Comparison of ENCODE assay signal across 8 cellular contexts in genomic region chr17:4950075-4950756, GRCh38. TPM values are rescaled to one million over a fixed set of nuclear protein-coding genes. Genes with fewer than 3 reads are reported as not detected.
DNase-seq lines count a peak whose midpoint lies in the region; ATAC-seq, FAIRE-seq and TF ChIP-seq lines count a peak whose summit lies in the region.

No MANE protein-coding gene starts in this region.

- peaks cover 16% of the 10 kb centered on the region for H4K20me1 ChIP-seq in OCI-LY3 (ENCODE audit: insufficient read depth, low read length)
- peaks cover 5% of the 10 kb centered on the region; the same call in 1 of the 2 replicates for H4K20me1 ChIP-seq in GM12878 (ENCODE audit: control insufficient read depth, insufficient read depth)
- H4K20me1 ChIP-seq in keratinocyte (ENCODE audit: control insufficient read depth, extremely low read depth, insufficient read depth, low read length): peaks cover 11% of the 10 kb centered on the region

- dilution Hi-C loops in keratinocyte (cut with MboI; ENCODE audit: extremely low pct_ligation_motif_present, low sequenced_read_pairs): no loop called here

- under 1% methylated on average over 42 of the region's 52 CpGs for WGBS in GM12878 (ENCODE audit: insufficient coverage, insufficient replicate concordance, low lambda C conversion rate, missing lambda C conversion rate)

- peak overlapping the region; percentile 92 for H3K4me3 ChIP-seq in BJ (ENCODE audit: low read depth, low read length)
- H3K4me3 ChIP-seq in OCI-LY3 (ENCODE audit: low read length): peak overlapping the region; percentile 99
- H3K4me3 ChIP-seq in GM12878: peak overlapping the region; percentile 72
- H3K4me3 ChIP-seq in keratinocyte (ENCODE audit: control insufficient read depth in 2 of 3, extremely low read depth in 1 of 3, insufficient read depth in 2 of 3, low read depth in 1 of 3, low read length in 3 of 3): peak overlapping the region; percentile 21 to 62 (median 38)

- H3K36me3 ChIP-seq in BJ (ENCODE audit: control insufficient read depth, insufficient read depth, low read length) (peaks cover 9% of the 10 kb centered on the region), OCI-LY3 (replicated peaks; ENCODE audit: low read depth, low read length) (peaks cover 29% of the 10 kb centered on the region), GM12878 (ENCODE audit: control insufficient read depth in 2 of 2, insufficient read depth in 2 of 2, low read length in 1 of 2) (peaks cover 10 to 12% of the 10 kb centered on the region in 2 experiments), keratinocyte (ENCODE audit: control insufficient read depth in 2 of 2, extremely low read depth in 1 of 2, insufficient read depth in 2 of 2, low read length in 2 of 2) (peaks cover 12 to 18% of the 10 kb centered on the region in 2 experiments)

- no peak for TF ChIP-seq CTCF in BJ (IDR thresholded peaks at IDR 0.05; ENCODE audit: insufficient read depth, low read depth, low read length)
- no peak for TF ChIP-seq CTCF in OCI-LY3 (IDR thresholded peaks at IDR 0.05; ENCODE audit: low read depth, low read length)
- no peak for TF ChIP-seq CTCF in GM12878 (IDR thresholded peaks at IDR 0.05 in 2 of 3, conservative IDR thresholded peaks at IDR 0.05 in 1 of 3; ENCODE audit: control insufficient read depth in 2 of 3, extremely low read depth in 1 of 3, insufficient read depth in 1 of 3, low read depth in 3 of 3, low read length in 3 of 3)
- no peak for TF ChIP-seq CTCF in keratinocyte (optimal IDR thresholded peaks at IDR 0.05 in 1 of 3, IDR thresholded peaks at IDR 0.05 in 1 of 3, conservative IDR thresholded peaks at IDR 0.05 in 1 of 3; ENCODE audit: extremely low read depth in 1 of 3, insufficient read depth in 2 of 3, low read length in 3 of 3)

- peaks cover 51% of the 10 kb centered on the region for H3K79me2 ChIP-seq in OCI-LY3 (ENCODE audit: low read length)
- peaks cover 46% of the 10 kb centered on the region for H3K79me2 ChIP-seq in GM12878 (ENCODE audit: control insufficient read depth, insufficient read depth, low read length)
- H3K79me2 ChIP-seq in keratinocyte (ENCODE audit: control insufficient read depth, insufficient read depth, low read length): peaks cover 29% of the 10 kb centered on the region

- H3K27me3 ChIP-seq in BJ (ENCODE audit: control insufficient read depth, insufficient read depth, low read length): no peaks in the 10 kb centered on the region
- H3K27me3 ChIP-seq in OCI-LY3 (ENCODE audit: low read depth, low read length): no peaks in the 10 kb centered on the region
- no peaks in the 10 kb centered on the region for H3K27me3 ChIP-seq in GM12878 (replicated peaks in 1 of 2; ENCODE audit: control insufficient read depth in 2 of 2, insufficient read depth in 2 of 2, low read length in 1 of 2)
- H3K27me3 ChIP-seq in keratinocyte (ENCODE audit: control insufficient read depth, extremely low read depth, insufficient read depth, low read length): no peaks in the 10 kb centered on the region

- H3K9ac ChIP-seq in OCI-LY3 (ENCODE audit: low read length) (peak overlapping the region; percentile 100), GM12878 (ENCODE audit: control insufficient read depth, insufficient read depth, low read length) (peak overlapping the region; percentile 97), keratinocyte (ENCODE audit: control insufficient read depth, extremely low read depth, insufficient read depth, low read length) (peak overlapping the region; percentile 73)

- no peak overlapping the region for H2AFZ ChIP-seq in OCI-LY3 (ENCODE audit: low read depth, low read length)
- H2AFZ ChIP-seq in GM12878 (ENCODE audit: control insufficient read depth, low read depth, low read length): peak overlapping the region; percentile 72
- peak overlapping the region; percentile 63 for H2AFZ ChIP-seq in keratinocyte (ENCODE audit: control insufficient read depth, low read length)

- in situ Hi-C loops in GM12878 (cut with MboI): no loop called here

- TF ChIP-seq RAD21 in GM12878 (IDR thresholded peaks at IDR 0.05; ENCODE audit: insufficient read depth, low read depth, low read length): no peak

- H3K9me3 ChIP-seq in OCI-LY3 (ENCODE audit: insufficient read depth, low read length) (no peaks in the 10 kb centered on the region), GM12878 (replicated peaks; ENCODE audit: control insufficient read depth, insufficient read depth, low read length) (no peaks in the 10 kb centered on the region), keratinocyte (ENCODE audit: control insufficient read depth, low read depth, low read length) (no peaks in the 10 kb centered on the region)

- BruUV-seq in GM12878 (replicated peaks; lab: Mats Ljungman, UMichigan): TSS peak; percentile 60

- H3K9me1 ChIP-seq in keratinocyte (ENCODE audit: control insufficient read depth, extremely low read depth, insufficient read depth, low read length): peaks cover 2% of the 10 kb centered on the region

- no peak for DNase-seq in BJ (ENCODE audit: low read depth)
- no peak for DNase-seq in GM12878 (ENCODE audit: low read depth, low spot score)
- no peak for DNase-seq in keratinocyte (ENCODE audit: low read depth, low spot score)
- DNase-seq in stimulated activated CD8-positive, alpha-beta memory T cell treated with anti-CD3 and anti-CD28 coated beads, Interleukin-12 subunit alpha, Interleukin-12 subunit beta, amount 100 ng/mL, for 4 hours (ENCODE audit: low read depth): peak; percentile 19
- DNase-seq in NK-92 (lab: John Stamatoyannopoulos, UW; ENCODE audit: unreplicated experiment): no peak
- DNase-seq in cerebellum (ENCODE audit: low spot score): no peak

- intact Hi-C loops in GM12878 (cut with micrococcal nuclease; ENCODE audit: unreplicated experiment): no loop called here

- H3K27ac ChIP-seq in OCI-LY3 (ENCODE audit: low read length): peak overlapping the region; percentile 100
- H3K27ac ChIP-seq in GM12878 (ENCODE audit: control insufficient read depth, insufficient read depth): peak overlapping the region; percentile 85
- H3K27ac ChIP-seq in keratinocyte (ENCODE audit: control insufficient read depth, insufficient read depth, low read length): peak overlapping the region; percentile 74

- H3K4me1 ChIP-seq in OCI-LY3 (ENCODE audit: low read length): peaks cover 25% of the 10 kb centered on the region
- peaks cover 20% of the 10 kb centered on the region for H3K4me1 ChIP-seq in GM12878 (ENCODE audit: control insufficient read depth, insufficient read depth, low read length)
- H3K4me1 ChIP-seq in keratinocyte (ENCODE audit: control insufficient read depth, extremely low read depth, insufficient read depth, low read length): peaks cover 26% of the 10 kb centered on the region

- CTCF ChIA-PET in BJ (lab: Yijun Ruan, JAX): no interaction called here
- CTCF ChIA-PET in GM12878 (lab: Yijun Ruan, JAX): interaction anchor here (1.6 to 3.4 kb wide), 5 partner anchors 11 to 112 kb away, joined by 4 to 23 read pairs (median 8); partner anchors contain the start of genes RNF167, SLC25A11 and SPAG7

- ATAC-seq in GM21619 (IDR thresholded peaks at IDR 0.05; ENCODE audit: unreplicated experiment) (peak; percentile 5), GM12878 (peak; percentile 19)

- TF ChIP-seq EP300 in GM12878 (IDR thresholded peaks at IDR 0.05; ENCODE audit: borderline replicate concordance in 1 of 2, control insufficient read depth in 1 of 2, low read depth in 2 of 2, low read length in 2 of 2): no peak

- RAD21 ChIA-PET in GM12878 (lab: Charles Lee; ENCODE audit: unreplicated experiment): interaction anchor here (2.0 to 9.8 kb wide), 2 partner anchors 10 to 15 kb away, joined by 7 to 73 read pairs; partner anchors contain the start of genes RNF167, SLC25A11 and SPAG7

- SMC1A ChIA-PET in GM12878 (lab: Charles Lee; ENCODE audit: uncharacterized antibody, unreplicated experiment): interaction anchor here (3.2 kb wide), 1 partner anchor 16 kb away, joined by 24 read pairs; the partner anchor contains the start of gene SPAG7

- POLR2A ChIA-PET in BJ (lab: Charles Lee): interaction anchor here (0.6 kb wide), 1 partner anchor 17 kb away, joined by 3 read pairs; no protein-coding TSS in a partner anchor
- POLR2A ChIA-PET in GM12878 (lab: Charles Lee): interaction anchor here (1.0 to 17.5 kb wide), 4 partner anchors 10 to 15 kb away, joined by 3 to 272 read pairs (median 6); partner anchors contain the start of genes RNF167, SLC25A11 and SPAG7

- peak; percentile 66 for TF ChIP-seq POLR2A in GM12878 (IDR thresholded peaks at IDR 0.05; ENCODE audit: low read depth, low read length)

- peak overlapping the region; percentile 89 for H3K4me2 ChIP-seq in OCI-LY3 (ENCODE audit: low read length)
- H3K4me2 ChIP-seq in GM12878 (ENCODE audit: control insufficient read depth, insufficient read depth): peak overlapping the region; percentile 93
- peak overlapping the region; percentile 74 for H3K4me2 ChIP-seq in keratinocyte (ENCODE audit: control insufficient read depth, extremely low read depth, insufficient read depth, low read depth, low read length)

- no peak for FAIRE-seq in GM12878 (lab: Jason Lieb, UNC)
- no peak for FAIRE-seq in keratinocyte (lab: Jason Lieb, UNC)

RNA-seq across cellular contexts. Expression of gene ENO3, which starts 0.7 kb away (rescaled TPM):
- polyA plus RNA-seq in BJ (2011; rRNA removed) (3.8 and 5.9 TPM in 2 replicates), GM12878 (2011; rRNA removed) (19.8 and 25.6 TPM in 2 replicates), GM12878 (2014; fragmentation: Illumina TruSeq; extraction: Trizol) (9.0 and 15.2 TPM in 2 replicates), GM12878 (2014; fragmentation: Nextera tagmentation; extraction: Ambion mirVana) (10 to 100 TPM in 1 of 2 experiments, 1 to 10 TPM in 1; 6.8 to 14.5 TPM), GM12878 (2014; rRNA removed) (26.3 and 31.5 TPM in 2 replicates), GM12878 (2016; fragmentation: Nextera tagmentation; extraction: Ambion mirVana) (10 to 100 TPM; 18.8 to 19.7 TPM), keratinocyte (1.8 to 3.1 TPM (median 2.4 TPM) in 3 replicates)
- 1.0 and 1.5 TPM in 2 replicates for polyA minus RNA-seq in BJ (2011; rRNA and poly(A)+ RNA removed)
- total RNA-seq in GM12878 (2013; cell fraction: nucleolus; rRNA removed): 24.4 and 27.3 TPM in 2 replicates
- total RNA-seq in GM12878 (2014; rRNA removed) (10.4 and 11.1 TPM in 2 replicates), GM12878 (2014; rRNA removed; fragmentation: Illumina TruSeq; extraction: Trizol) (9.7 and 10.4 TPM in 2 replicates), GM12878 (2021) (24.4 and 28.4 TPM in 2 replicates), cerebellum (3.3 TPM)
- polyA plus RNA-seq in GM12878 (2011; ENCODE audit: low read depth): 43.3 TPM
- polyA plus RNA-seq in GM12878 (2011; cell fraction: cytosol; rRNA removed): 24.3 and 32.1 TPM in 2 replicates
- polyA plus RNA-seq in GM12878 (2011; cell fraction: nucleus; rRNA removed): 316 and 330 TPM in 2 replicates
- polyA plus RNA-seq in GM12878 (2012): 39.6 and 43.1 TPM in 2 replicates
- 8.6 and 14.5 TPM in 2 replicates for polyA minus RNA-seq in GM12878 (2011; rRNA and poly(A)+ RNA removed)
- 7.9 and 9.0 TPM in 2 replicates for polyA minus RNA-seq in GM12878 (2011; cell fraction: cytosol; rRNA and poly(A)+ RNA removed)
- 23.0 and 30.4 TPM in 2 replicates for polyA minus RNA-seq in GM12878 (2011; cell fraction: nucleus; rRNA and poly(A)+ RNA removed)
- 1.5 TPM for polyA plus RNA-seq in keratinocyte (2011; ENCODE audit: low read depth)
- polyA plus RNA-seq in keratinocyte (2011; cell fraction: cytosol; rRNA removed): 0.48 and 0.64 TPM in 2 replicates
- 14.2 and 14.8 TPM in 2 replicates for polyA plus RNA-seq in keratinocyte (2011; cell fraction: nucleus; rRNA removed)
- polyA plus RNA-seq in keratinocyte (2012; ENCODE audit: low replicate concordance): 2.9 and 3.3 TPM in 2 replicates
- polyA minus RNA-seq in keratinocyte: 0.20 to 1.4 TPM (median 1.1 TPM) in 3 replicates
- 3.6 TPM for polyA minus RNA-seq in keratinocyte (2011; cell fraction: cytosol; rRNA and poly(A)+ RNA removed)
- 1.7 TPM in 2 replicates for polyA minus RNA-seq in keratinocyte (2011; cell fraction: nucleus; rRNA and poly(A)+ RNA removed)

RNA-seq across cellular contexts. Expression of gene PFN1, which starts 1.9 kb away (rescaled TPM):
- 1,656 and 1,791 TPM in 2 replicates for polyA plus RNA-seq in BJ (2011; rRNA removed)
- polyA minus RNA-seq in BJ (2011; rRNA and poly(A)+ RNA removed): 781 and 1,093 TPM in 2 replicates
- 131 and 144 TPM in 2 replicates for total RNA-seq in GM12878 (2013; cell fraction: nucleolus; rRNA removed)
- 1,668 and 2,039 TPM in 2 replicates for total RNA-seq in GM12878 (2014; rRNA removed)
- total RNA-seq in GM12878 (2014; rRNA removed; fragmentation: Illumina TruSeq; extraction: Trizol): 812 and 920 TPM in 2 replicates
- 1,903 and 1,912 TPM in 2 replicates for total RNA-seq in GM12878 (2021)
- polyA plus RNA-seq in GM12878 (2011; ENCODE audit: low read depth): 909 TPM
- polyA plus RNA-seq in GM12878 (2011; rRNA removed): 705 and 1,560 TPM in 2 replicates
- polyA plus RNA-seq in GM12878 (2011; cell fraction: cytosol; rRNA removed): 2,124 and 2,184 TPM in 2 replicates
- polyA plus RNA-seq in GM12878 (2011; cell fraction: nucleus; rRNA removed): 1,008 and 1,226 TPM in 2 replicates
- 1,629 and 1,984 TPM in 2 replicates for polyA plus RNA-seq in GM12878 (2012)
- 1,675 and 1,933 TPM in 2 replicates for polyA plus RNA-seq in GM12878 (2014; fragmentation: Illumina TruSeq; extraction: Trizol)
- 100 to 1,000 TPM; 154 to 558 TPM for polyA plus RNA-seq in GM12878 (2014; fragmentation: Nextera tagmentation; extraction: Ambion mirVana)
- 3,016 and 4,055 TPM in 2 replicates for polyA plus RNA-seq in GM12878 (2014; rRNA removed)
- 1,000 to 10,000 TPM; 3,739 to 3,892 TPM for polyA plus RNA-seq in GM12878 (2016; fragmentation: Nextera tagmentation; extraction: Ambion mirVana)
- 545 and 728 TPM in 2 replicates for polyA minus RNA-seq in GM12878 (2011; rRNA and poly(A)+ RNA removed)
- polyA minus RNA-seq in GM12878 (2011; cell fraction: cytosol; rRNA and poly(A)+ RNA removed): 829 and 978 TPM in 2 replicates
- 245 and 466 TPM in 2 replicates for polyA minus RNA-seq in GM12878 (2011; cell fraction: nucleus; rRNA and poly(A)+ RNA removed)
- 1,029 to 1,579 TPM (median 1,435 TPM) in 3 replicates for polyA plus RNA-seq in keratinocyte
- polyA plus RNA-seq in keratinocyte (2011; ENCODE audit: low read depth): 93.5 TPM
- 1,284 and 1,740 TPM in 2 replicates for polyA plus RNA-seq in keratinocyte (2011; cell fraction: cytosol; rRNA removed)
- polyA plus RNA-seq in keratinocyte (2011; cell fraction: nucleus; rRNA removed): 522 and 618 TPM in 2 replicates
- 752 and 2,112 TPM in 2 replicates for polyA plus RNA-seq in keratinocyte (2012; ENCODE audit: low replicate concordance)
- 549 to 818 TPM (median 613 TPM) in 3 replicates for polyA minus RNA-seq in keratinocyte
- polyA minus RNA-seq in keratinocyte (2011; cell fraction: cytosol; rRNA and poly(A)+ RNA removed): 3,030 TPM
- 168 and 208 TPM in 2 replicates for polyA minus RNA-seq in keratinocyte (2011; cell fraction: nucleus; rRNA and poly(A)+ RNA removed)
- 70.8 TPM for total RNA-seq in cerebellum

RNA-seq across cellular contexts. Expression of gene RNF167, which starts 10.1 kb away (rescaled TPM):
- polyA plus RNA-seq in BJ (2011; rRNA removed) (69.9 and 73.5 TPM in 2 replicates), GM12878 (2011; rRNA removed) (58.4 and 90.7 TPM in 2 replicates), GM12878 (2014; fragmentation: Illumina TruSeq; extraction: Trizol) (132 and 147 TPM in 2 replicates), GM12878 (2014; fragmentation: Nextera tagmentation; extraction: Ambion mirVana) (10 to 100 TPM; 33.6 to 35.3 TPM), GM12878 (2014; rRNA removed) (87.1 and 87.9 TPM in 2 replicates), GM12878 (2016; fragmentation: Nextera tagmentation; extraction: Ambion mirVana) (10 to 100 TPM; 49.7 to 57.7 TPM), keratinocyte (101 to 129 TPM (median 118 TPM) in 3 replicates)
- polyA minus RNA-seq in BJ (2011; rRNA and poly(A)+ RNA removed): 44.6 and 69.0 TPM in 2 replicates
- total RNA-seq in GM12878 (2013; cell fraction: nucleolus; rRNA removed): 36.5 and 46.0 TPM in 2 replicates
- total RNA-seq in GM12878 (2014; rRNA removed) (47.6 and 52.9 TPM in 2 replicates), GM12878 (2014; rRNA removed; fragmentation: Illumina TruSeq; extraction: Trizol) (57.4 and 63.9 TPM in 2 replicates), GM12878 (2021) (86.5 and 91.3 TPM in 2 replicates), cerebellum (15.8 TPM)
- 69.5 TPM for polyA plus RNA-seq in GM12878 (2011; ENCODE audit: low read depth)
- 174 and 192 TPM in 2 replicates for polyA plus RNA-seq in GM12878 (2011; cell fraction: cytosol; rRNA removed)
- 178 and 241 TPM in 2 replicates for polyA plus RNA-seq in GM12878 (2011; cell fraction: nucleus; rRNA removed)
- polyA plus RNA-seq in GM12878 (2012): 87.5 and 90.3 TPM in 2 replicates
- 68.8 and 133 TPM in 2 replicates for polyA minus RNA-seq in GM12878 (2011; rRNA and poly(A)+ RNA removed)
- polyA minus RNA-seq in GM12878 (2011; cell fraction: cytosol; rRNA and poly(A)+ RNA removed): 54.1 and 60.8 TPM in 2 replicates
- polyA minus RNA-seq in GM12878 (2011; cell fraction: nucleus; rRNA and poly(A)+ RNA removed): 41.7 and 74.5 TPM in 2 replicates
- 76.5 TPM for polyA plus RNA-seq in keratinocyte (2011; ENCODE audit: low read depth)
- polyA plus RNA-seq in keratinocyte (2011; cell fraction: cytosol; rRNA removed): 180 and 200 TPM in 2 replicates
- 197 and 208 TPM in 2 replicates for polyA plus RNA-seq in keratinocyte (2011; cell fraction: nucleus; rRNA removed)
- polyA plus RNA-seq in keratinocyte (2012; ENCODE audit: low replicate concordance): 124 and 136 TPM in 2 replicates
- polyA minus RNA-seq in keratinocyte: 97.9 to 161 TPM (median 108 TPM) in 3 replicates
- 177 TPM for polyA minus RNA-seq in keratinocyte (2011; cell fraction: cytosol; rRNA and poly(A)+ RNA removed)
- polyA minus RNA-seq in keratinocyte (2011; cell fraction: nucleus; rRNA and poly(A)+ RNA removed): 45.4 and 50.7 TPM in 2 replicates

RNA-seq across cellular contexts. Expression of gene SLC25A11, which starts 10.4 kb away (rescaled TPM):
- 38.5 and 70.7 TPM in 2 replicates for polyA plus RNA-seq in BJ (2011; rRNA removed)
- 41.0 and 48.4 TPM in 2 replicates for polyA minus RNA-seq in BJ (2011; rRNA and poly(A)+ RNA removed)
- total RNA-seq in GM12878 (2013; cell fraction: nucleolus; rRNA removed): 39.8 and 41.2 TPM in 2 replicates
- 82.7 and 91.4 TPM in 2 replicates for total RNA-seq in GM12878 (2014; rRNA removed)
- total RNA-seq in GM12878 (2014; rRNA removed; fragmentation: Illumina TruSeq; extraction: Trizol): 32.1 and 35.2 TPM in 2 replicates
- total RNA-seq in GM12878 (2021): 73.7 and 82.2 TPM in 2 replicates
- 14.1 TPM for polyA plus RNA-seq in GM12878 (2011; ENCODE audit: low read depth)
- polyA plus RNA-seq in GM12878 (2011; rRNA removed): 11.8 and 28.2 TPM in 2 replicates
- polyA plus RNA-seq in GM12878 (2011; cell fraction: cytosol; rRNA removed): 50.2 TPM in 2 replicates
- 59.6 and 63.5 TPM in 2 replicates for polyA plus RNA-seq in GM12878 (2011; cell fraction: nucleus; rRNA removed)
- 33.1 and 38.0 TPM in 2 replicates for polyA plus RNA-seq in GM12878 (2012)
- 19.1 and 59.2 TPM in 2 replicates for polyA plus RNA-seq in GM12878 (2014; fragmentation: Illumina TruSeq; extraction: Trizol)
- 10 to 100 TPM in 1 of 2 experiments, 1 to 10 TPM in 1; 5.8 to 10.9 TPM for polyA plus RNA-seq in GM12878 (2014; fragmentation: Nextera tagmentation; extraction: Ambion mirVana)
- polyA plus RNA-seq in GM12878 (2014; rRNA removed): 70.9 and 72.5 TPM in 2 replicates
- 100 to 1,000 TPM; 141 to 142 TPM for polyA plus RNA-seq in GM12878 (2016; fragmentation: Nextera tagmentation; extraction: Ambion mirVana)
- 23.3 and 40.2 TPM in 2 replicates for polyA minus RNA-seq in GM12878 (2011; rRNA and poly(A)+ RNA removed)
- polyA minus RNA-seq in GM12878 (2011; cell fraction: cytosol; rRNA and poly(A)+ RNA removed): 12.2 and 13.4 TPM in 2 replicates
- 32.0 and 59.6 TPM in 2 replicates for polyA minus RNA-seq in GM12878 (2011; cell fraction: nucleus; rRNA and poly(A)+ RNA removed)
- 28.3 to 43.6 TPM (median 33.8 TPM) in 3 replicates for polyA plus RNA-seq in keratinocyte
- 30.2 TPM for polyA plus RNA-seq in keratinocyte (2011; ENCODE audit: low read depth)
- 24.2 and 34.0 TPM in 2 replicates for polyA plus RNA-seq in keratinocyte (2011; cell fraction: cytosol; rRNA removed)
- 20.7 and 24.5 TPM in 2 replicates for polyA plus RNA-seq in keratinocyte (2011; cell fraction: nucleus; rRNA removed)
- 26.3 and 42.6 TPM in 2 replicates for polyA plus RNA-seq in keratinocyte (2012; ENCODE audit: low replicate concordance)
- polyA minus RNA-seq in keratinocyte: 30.9 to 80.3 TPM (median 31.3 TPM) in 3 replicates
- 34.0 TPM for polyA minus RNA-seq in keratinocyte (2011; cell fraction: cytosol; rRNA and poly(A)+ RNA removed)
- polyA minus RNA-seq in keratinocyte (2011; cell fraction: nucleus; rRNA and poly(A)+ RNA removed): 12.2 and 12.6 TPM in 2 replicates
- 37.2 TPM for total RNA-seq in cerebellum

RNA-seq across cellular contexts. Expression of gene SPAG7, which starts 17.4 kb away (rescaled TPM):
- 85.3 and 85.8 TPM in 2 replicates for polyA plus RNA-seq in BJ (2011; rRNA removed)
- polyA minus RNA-seq in BJ (2011; rRNA and poly(A)+ RNA removed): 19.1 and 19.6 TPM in 2 replicates
- total RNA-seq in GM12878 (2013; cell fraction: nucleolus; rRNA removed): 17.1 and 23.0 TPM in 2 replicates
- total RNA-seq in GM12878 (2014; rRNA removed): 76.5 and 80.2 TPM in 2 replicates
- 94.4 and 99.2 TPM in 2 replicates for total RNA-seq in GM12878 (2014; rRNA removed; fragmentation: Illumina TruSeq; extraction: Trizol)
- total RNA-seq in GM12878 (2021): 76.5 and 77.5 TPM in 2 replicates
- 40.1 TPM for polyA plus RNA-seq in GM12878 (2011; ENCODE audit: low read depth)
- 73.8 and 78.2 TPM in 2 replicates for polyA plus RNA-seq in GM12878 (2011; rRNA removed)
- 76.4 and 89.7 TPM in 2 replicates for polyA plus RNA-seq in GM12878 (2011; cell fraction: cytosol; rRNA removed)
- polyA plus RNA-seq in GM12878 (2011; cell fraction: nucleus; rRNA removed): 59.5 and 64.5 TPM in 2 replicates
- polyA plus RNA-seq in GM12878 (2012): 76.8 and 88.6 TPM in 2 replicates
- 46.5 and 107 TPM in 2 replicates for polyA plus RNA-seq in GM12878 (2014; fragmentation: Illumina TruSeq; extraction: Trizol)
- 10 to 100 TPM in 1 of 2 experiments, 1 to 10 TPM in 1; 7.9 to 31.7 TPM for polyA plus RNA-seq in GM12878 (2014; fragmentation: Nextera tagmentation; extraction: Ambion mirVana)
- 96.3 and 105 TPM in 2 replicates for polyA plus RNA-seq in GM12878 (2014; rRNA removed)
- polyA plus RNA-seq in GM12878 (2016; fragmentation: Nextera tagmentation; extraction: Ambion mirVana): 100 to 1,000 TPM; 133 to 146 TPM
- polyA minus RNA-seq in GM12878 (2011; rRNA and poly(A)+ RNA removed): 28.7 and 39.6 TPM in 2 replicates
- 12.8 and 16.7 TPM in 2 replicates for polyA minus RNA-seq in GM12878 (2011; cell fraction: cytosol; rRNA and poly(A)+ RNA removed)
- polyA minus RNA-seq in GM12878 (2011; cell fraction: nucleus; rRNA and poly(A)+ RNA removed): 9.8 and 14.5 TPM in 2 replicates
- polyA plus RNA-seq in keratinocyte: 65.6 to 73.7 TPM (median 65.7 TPM) in 3 replicates
- polyA plus RNA-seq in keratinocyte (2011; ENCODE audit: low read depth): 39.6 TPM
- 46.8 and 64.1 TPM in 2 replicates for polyA plus RNA-seq in keratinocyte (2011; cell fraction: cytosol; rRNA removed)
- 56.0 and 62.5 TPM in 2 replicates for polyA plus RNA-seq in keratinocyte (2011; cell fraction: nucleus; rRNA removed)
- polyA plus RNA-seq in keratinocyte (2012; ENCODE audit: low replicate concordance): 54.3 and 69.1 TPM in 2 replicates
- polyA minus RNA-seq in keratinocyte: 18.4 to 26.5 TPM (median 23.3 TPM) in 3 replicates
- polyA minus RNA-seq in keratinocyte (2011; cell fraction: cytosol; rRNA and poly(A)+ RNA removed): 24.9 TPM
- polyA minus RNA-seq in keratinocyte (2011; cell fraction: nucleus; rRNA and poly(A)+ RNA removed): 11.5 and 22.7 TPM in 2 replicates
- 24.0 TPM for total RNA-seq in cerebellum

Comparison
In these comparisons a context has a peak if more than half of its experiments do, and no peak if none do; other contexts are left out.
1. H3K4me3 ChIP-seq: peak in every context shown above with its lines; median percentile 99 in OCI-LY3; 92 in BJ; 72 in GM12878; 38 in keratinocyte.